In the genomic region with DNA sequence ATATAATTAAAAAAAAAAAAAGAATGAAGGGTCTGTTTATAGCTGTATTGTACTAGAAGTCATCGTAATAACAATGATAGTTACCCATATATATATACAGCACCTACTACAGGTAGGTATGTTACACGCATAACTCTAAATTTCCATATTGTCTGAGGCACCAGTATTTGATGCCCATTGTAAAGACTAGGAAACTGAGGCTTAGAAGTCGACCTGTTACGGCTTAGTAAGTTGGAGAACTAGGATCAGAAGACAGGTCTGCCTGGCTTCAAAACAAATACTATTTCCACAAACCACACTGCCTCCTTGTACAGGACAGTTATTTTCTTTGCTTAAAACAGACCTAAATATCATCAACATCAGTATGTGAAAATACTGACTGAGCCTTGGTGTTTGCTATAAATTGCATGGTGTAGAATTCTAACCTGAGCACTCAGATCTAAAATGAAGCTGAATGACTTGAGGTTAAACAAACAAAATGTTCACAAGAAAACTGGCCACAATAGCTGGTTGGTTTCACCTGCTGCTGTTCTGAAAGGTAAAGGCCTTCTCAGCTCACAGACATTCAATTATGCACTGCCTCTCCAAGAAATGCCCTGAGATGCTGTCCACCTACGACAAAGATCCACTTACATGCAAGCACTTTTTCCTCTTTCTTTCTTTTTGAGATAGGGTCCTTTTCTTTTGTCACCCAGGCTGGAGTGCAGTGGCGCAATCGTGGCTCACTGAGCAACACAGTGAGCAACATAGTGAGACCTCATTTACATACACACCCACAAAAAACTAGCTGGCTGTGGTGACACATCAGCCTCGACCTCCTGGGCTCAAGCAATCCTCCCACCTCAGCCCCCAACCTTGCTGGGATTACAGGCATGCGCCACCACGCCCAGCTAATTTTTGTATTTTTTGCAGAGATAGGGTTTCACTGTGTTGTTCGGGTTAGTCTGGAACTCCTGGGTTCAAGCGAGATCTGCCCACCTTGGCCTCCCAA, we compare ENCODE assay signal across 8 cellular contexts. TPM values are rescaled to one million over a fixed set of nuclear protein-coding genes. Genes with fewer than 3 reads are reported as not detected.
DNase-seq lines count a peak whose midpoint lies in the region; ATAC-seq and TF ChIP-seq lines count a peak whose summit lies in the region.

No MANE protein-coding gene starts in this region.

- H3K9me3 ChIP-seq in ovary = no peaks in the 10 kb centered on the region

- no peak for DNase-seq in activated CD4-positive, alpha-beta T cell treated with anti-CD3 and anti-CD28 coated beads, Interleukin-2, amount 10 ng/mL, durations not matched to agents 7 days and 5 days
- DNase-seq in activated CD4-positive, alpha-beta T cell treated with anti-CD3 and anti-CD28 coated beads, Interleukin-2, amount 50 U/mL, for 4 hours = no peak
- DNase-seq in NOMO-1 treated with DMSO at 0.1 percent for 48 hours (lab: John Stamatoyannopoulos, UW; ENCODE audit: unreplicated experiment) = peak; percentile 76
- peak; percentile 72 for DNase-seq in fibroblast of mammary gland (ENCODE audit: low read depth)
- DNase-seq in stimulated activated naive CD8-positive, alpha-beta T cell treated with anti-CD3 and anti-CD28 coated beads, Interleukin-15, amount 100 ng/mL, for 72 hours = peak in 1 of 2 donors; percentile 23
- no peak for DNase-seq in ovary
- DNase-seq in dedifferentiated amniotic fluid mesenchymal stem cell (ENCODE audit: extremely low spot score) = no peak
- DNase-seq in NCI-H524 (lab: John Stamatoyannopoulos, UW) = no peak

- H3K36me3 Mint-ChIP-seq in activated CD4-positive, alpha-beta T cell treated with anti-CD3 and anti-CD28 coated beads, Interleukin-2, amount 10 ng/mL, durations not matched to agents 7 days and 5 days (ENCODE audit: low read depth) = peaks cover 12% of the 10 kb centered on the region

- peaks cover 43% of the 10 kb centered on the region for H3K4me1 Mint-ChIP-seq in activated CD4-positive, alpha-beta T cell treated with anti-CD3 and anti-CD28 coated beads, Interleukin-2, amount 10 ng/mL, durations not matched to agents 7 days and 5 days
- H3K4me1 Mint-ChIP-seq in stimulated activated naive CD8-positive, alpha-beta T cell treated with anti-CD3 and anti-CD28 coated beads, Interleukin-15, amount 100 ng/mL, for 72 hours = peaks cover 45% of the 10 kb centered on the region

- POLR2A ChIA-PET in activated CD4-positive, alpha-beta T cell treated with anti-CD3 and anti-CD28 coated beads, Interleukin-2, amount 10 ng/mL, durations not matched to agents 7 days and 5 days (lab: Charles Lee) = interaction anchor here (0.7 kb wide), 1 partner anchor 63 kb away, joined by 4 read pairs; no protein-coding TSS in a partner anchor

- no peak overlapping the region for H3K4me3 ChIP-seq in fibroblast of mammary gland (ENCODE audit: control insufficient read depth, low read depth, low read length)
- no peak overlapping the region for H3K4me3 ChIP-seq in ovary

- no peaks in the 10 kb centered on the region for H3K9me3 Mint-ChIP-seq in activated CD4-positive, alpha-beta T cell treated with anti-CD3 and anti-CD28 coated beads, Interleukin-2, amount 10 ng/mL, durations not matched to agents 7 days and 5 days
- no peaks in the 10 kb centered on the region for H3K9me3 Mint-ChIP-seq in stimulated activated naive CD8-positive, alpha-beta T cell treated with anti-CD3 and anti-CD28 coated beads, Interleukin-15, amount 100 ng/mL, for 72 hours

- CTCF ChIA-PET in activated CD4-positive, alpha-beta T cell treated with anti-CD3 and anti-CD28 coated beads, Interleukin-2, amount 10 ng/mL, durations not matched to agents 7 days and 5 days (lab: Charles Lee) = interaction anchor here (1.0 to 1.5 kb wide), 5 partner anchors 8 to 157 kb away, joined by 3 to 5 read pairs (median 3); no protein-coding TSS in a partner anchor

- ATAC-seq in stimulated activated naive CD8-positive, alpha-beta T cell treated with anti-CD3 and anti-CD28 coated beads, Interleukin-15, amount 100 ng/mL, for 72 hours = peak; percentile 88

- H3K27me3 Mint-ChIP-seq in activated CD4-positive, alpha-beta T cell treated with anti-CD3 and anti-CD28 coated beads, Interleukin-2, amount 10 ng/mL, durations not matched to agents 7 days and 5 days = no peaks in the 10 kb centered on the region
- H3K27me3 Mint-ChIP-seq in stimulated activated naive CD8-positive, alpha-beta T cell treated with anti-CD3 and anti-CD28 coated beads, Interleukin-15, amount 100 ng/mL, for 72 hours = no peaks in the 10 kb centered on the region

- H3K4me1 ChIP-seq in ovary (ENCODE audit: insufficient read depth) = peaks cover 16% of the 10 kb centered on the region

- H3K27ac ChIP-seq in ovary = no peak overlapping the region

- TF ChIP-seq POLR2A in ovary (IDR thresholded peaks at IDR 0.05) = no peak

- no peak for TF ChIP-seq EP300 in ovary (IDR thresholded peaks at IDR 0.05)

- intact Hi-C loops in ovary (cut with DNase I) = loop anchor here in 1 of 4 donors (10.0 kb wide), 1 partner anchor 273 kb away; the partner anchor contains the start of genes ALKBH2 and UNG

- TF ChIP-seq CTCF in fibroblast of mammary gland (conservative IDR thresholded peaks at IDR 0.05; ENCODE audit: control insufficient read depth, insufficient read depth, low read depth, low read length) (no peak), ovary (IDR thresholded peaks at IDR 0.05) (no peak)

- WGBS in ovary, 3 donors = 87 to 92% (median 88%) methylated on average over 12 of the region's 12 CpGs

- H3K36me3 ChIP-seq in ovary = no peaks in the 10 kb centered on the region

- no peak overlapping the region for H3K4me3 Mint-ChIP-seq in activated CD4-positive, alpha-beta T cell treated with anti-CD3 and anti-CD28 coated beads, Interleukin-2, amount 10 ng/mL, durations not matched to agents 7 days and 5 days
- no peak overlapping the region for H3K4me3 Mint-ChIP-seq in stimulated activated naive CD8-positive, alpha-beta T cell treated with anti-CD3 and anti-CD28 coated beads, Interleukin-15, amount 100 ng/mL, for 72 hours

- H3K27me3 ChIP-seq in ovary = no peaks in the 10 kb centered on the region

- H3K27ac Mint-ChIP-seq in activated CD4-positive, alpha-beta T cell treated with anti-CD3 and anti-CD28 coated beads, Interleukin-2, amount 10 ng/mL, durations not matched to agents 7 days and 5 days = peak overlapping the region; percentile 13
- no peak overlapping the region for H3K27ac Mint-ChIP-seq in stimulated activated naive CD8-positive, alpha-beta T cell treated with anti-CD3 and anti-CD28 coated beads, Interleukin-15, amount 100 ng/mL, for 72 hours

RNA-seq across cellular contexts. Expression of gene SSH1, which starts 35.7 kb away (rescaled TPM):
- total RNA-seq in activated CD4-positive, alpha-beta T cell treated with anti-CD3 and anti-CD28 coated beads, Interleukin-2, amount 10 ng/mL, durations not matched to agents 7 days and 5 days = 10 to 100 TPM; 24.2 to 27.4 TPM
- 10 to 100 TPM in 6 of 7 donors, 1 to 10 TPM in 1; 8.0 to 38.3 (median 35.1) TPM for total RNA-seq in ovary
- 10 to 100 TPM in 1 of 2 donors, 1 to 10 TPM in 1; 7.3 to 15.4 TPM for polyA plus RNA-seq in ovary

RNA-seq across cellular contexts. Expression of gene DAO, which starts 58.2 kb away (rescaled TPM):
- not detected for total RNA-seq in activated CD4-positive, alpha-beta T cell treated with anti-CD3 and anti-CD28 coated beads, Interleukin-2, amount 10 ng/mL, durations not matched to agents 7 days and 5 days
- total RNA-seq in ovary = not detected
- not detected for polyA plus RNA-seq in ovary

Comparison
In these comparisons a context has a peak if more than half of its experiments do, and no peak if none do; other contexts are left out.
1. DNase-seq: peak in NOMO-1 treated with DMSO at 0.1 percent for 48 hours (single experiment) and fibroblast of mammary gland (single experiment); none in activated CD4-positive, alpha-beta T cell treated with anti-CD3 and anti-CD28 coated beads, Interleukin-2, amount 10 ng/mL, durations not matched to agents 7 days and 5 days (single experiment), activated CD4-positive, alpha-beta T cell treated with anti-CD3 and anti-CD28 coated beads, Interleukin-2, amount 50 U/mL, for 4 hours (0 of 2), ovary (0 of 5), dedifferentiated amniotic fluid mesenchymal stem cell (single experiment) and NCI-H524 (0 of 2).